Comparison of ENCODE assay signal across 8 cellular contexts in genomic region chr12:25958254-25959068, GRCh38. TPM values are rescaled to one million over a fixed set of nuclear protein-coding genes. Genes with fewer than 3 reads are reported as not detected.
DNase-seq lines count a peak whose midpoint lies in the region; ATAC-seq and TF ChIP-seq lines count a peak whose summit lies in the region.

Gene RASSF8, plus strand, starts transcription at chr12:25958682. Its CDS starts 96,662 bp downstream, at chr12:26055344.

- H3K27me3 Mint-ChIP-seq in activated CD8-positive, alpha-beta memory T cell treated with anti-CD3 and anti-CD28 coated beads, Interleukin-2, amount 10 ng/mL, durations not matched to agents 7 days and 5 days, result peaks cover 69% of the 10 kb centered on the region

- H3K36me3 Mint-ChIP-seq in activated CD8-positive, alpha-beta memory T cell treated with anti-CD3 and anti-CD28 coated beads, Interleukin-2, amount 10 ng/mL, durations not matched to agents 7 days and 5 days, result peaks cover 1% of the 10 kb centered on the region

- peak within 1 kb of the TSS; percentile 4 for H2AFZ ChIP-seq in fibroblast of lung (ENCODE audit: low read length)

- CTCF ChIA-PET in activated CD8-positive, alpha-beta memory T cell treated with anti-CD3 and anti-CD28 coated beads, Interleukin-2, amount 10 ng/mL, durations not matched to agents 7 days and 5 days (lab: Charles Lee), result no interaction called here

- H3K4me3 ChIP-seq in GM12865 (ENCODE audit: low read depth, low read length) (peak within 1 kb of the TSS; percentile 52), fibroblast of lung (replicated peaks in 1 of 4; ENCODE audit: control extremely low read depth in 1 of 4, insufficient read depth in 1 of 4, low read depth in 3 of 4, low read length in 4 of 4) (peak within 1 kb of the TSS; percentile 86 to 93 (median 89)), mucosa of stomach (ENCODE audit: low read length) (peak within 1 kb of the TSS; percentile 14), upper lobe of right lung (peak within 1 kb of the TSS; percentile 74)

- H3K79me2 ChIP-seq in fibroblast of lung (ENCODE audit: control insufficient read depth, insufficient read depth, low read length), result peaks cover 39% of the 10 kb centered on the region

- H3K4me1 ChIP-seq in fibroblast of lung (ENCODE audit: control insufficient read depth, extremely low read depth, insufficient read depth, low read length), result peaks cover 7% of the 10 kb centered on the region
- H3K4me1 ChIP-seq in mucosa of stomach (ENCODE audit: control insufficient read depth, insufficient read depth, low read length), result no peaks in the 10 kb centered on the region
- H3K4me1 ChIP-seq in upper lobe of right lung, result peaks cover 21% of the 10 kb centered on the region

- no peaks in the 10 kb centered on the region for H3K27me3 ChIP-seq in fibroblast of lung (ENCODE audit: control insufficient read depth, insufficient read depth, low read length)
- H3K27me3 ChIP-seq in mucosa of stomach (ENCODE audit: control insufficient read depth, insufficient read depth, low read length), result peaks cover 26% of the 10 kb centered on the region
- no peaks in the 10 kb centered on the region for H3K27me3 ChIP-seq in upper lobe of right lung

- peak; percentile 86 for ATAC-seq in HG02678 (IDR thresholded peaks at IDR 0.05; ENCODE audit: unreplicated experiment)
- peak; percentile 85 for ATAC-seq in activated CD8-positive, alpha-beta memory T cell treated with anti-CD3 and anti-CD28 coated beads, Interleukin-2, amount 10 ng/mL, durations not matched to agents 7 days and 5 days
- peak; percentile 94 for ATAC-seq in upper lobe of right lung

- H3K4me3 Mint-ChIP-seq in activated CD8-positive, alpha-beta memory T cell treated with anti-CD3 and anti-CD28 coated beads, Interleukin-2, amount 10 ng/mL, durations not matched to agents 7 days and 5 days, result peak within 1 kb of the TSS; percentile 70

- H3K27ac ChIP-seq in fibroblast of lung (ENCODE audit: insufficient read depth, low read length) (peak within 1 kb of the TSS; percentile 96), upper lobe of right lung (peak within 1 kb of the TSS; percentile 91)

- H3K27ac Mint-ChIP-seq in activated CD8-positive, alpha-beta memory T cell treated with anti-CD3 and anti-CD28 coated beads, Interleukin-2, amount 10 ng/mL, durations not matched to agents 7 days and 5 days, result no peak within 1 kb of the TSS

- peaks cover 12% of the 10 kb centered on the region for H3K4me1 Mint-ChIP-seq in activated CD8-positive, alpha-beta memory T cell treated with anti-CD3 and anti-CD28 coated beads, Interleukin-2, amount 10 ng/mL, durations not matched to agents 7 days and 5 days

- H3K36me3 ChIP-seq in fibroblast of lung (ENCODE audit: control insufficient read depth, insufficient read depth, low read length) (no peaks in the 10 kb centered on the region), mucosa of stomach (ENCODE audit: control insufficient read depth, insufficient read depth, low read length) (no peaks in the 10 kb centered on the region), upper lobe of right lung (no peaks in the 10 kb centered on the region)

- no peak for TF ChIP-seq CTCF in GM12865 (IDR thresholded peaks at IDR 0.05; ENCODE audit: insufficient read depth, low read depth, low read length, missing control alignments)
- no peak for TF ChIP-seq CTCF in fibroblast of lung (conservative IDR thresholded peaks at IDR 0.05 in 1 of 2, IDR thresholded peaks at IDR 0.05 in 1 of 2; ENCODE audit: low read depth in 1 of 2, low read length in 2 of 2)
- TF ChIP-seq CTCF in upper lobe of right lung (IDR thresholded peaks at IDR 0.05), result no peak

- intact Hi-C loops in upper lobe of right lung (cut with DNase I), result no loop called here

- no peaks in the 10 kb centered on the region for H4K20me1 ChIP-seq in fibroblast of lung (ENCODE audit: control insufficient read depth, extremely low read depth, insufficient read depth, low read length)

- H3K9me3 ChIP-seq in fibroblast of lung (ENCODE audit: control insufficient read depth, insufficient read depth, low read depth, low read length), result no peaks in the 10 kb centered on the region
- no peaks in the 10 kb centered on the region for H3K9me3 ChIP-seq in mucosa of stomach (ENCODE audit: control insufficient read depth, low read length)
- H3K9me3 ChIP-seq in upper lobe of right lung, result no peaks in the 10 kb centered on the region

- H3K9ac ChIP-seq in fibroblast of lung (ENCODE audit: insufficient read depth, low read length), result peak within 1 kb of the TSS; percentile 95
- H3K9ac ChIP-seq in mucosa of stomach (ENCODE audit: low read length), result peak within 1 kb of the TSS; percentile 70

- in situ Hi-C loops in ACHN (cut with HindIII; ENCODE audit: low pct_ligation_motif_present, low pct_unique_long_range_greater_than_20kb, low sequenced_read_pairs), result no loop called here

- peak within 1 kb of the TSS; percentile 90 for H3K4me2 ChIP-seq in fibroblast of lung (ENCODE audit: extremely low read depth, insufficient read depth, low read length)

- no peaks in the 10 kb centered on the region for H3K9me3 Mint-ChIP-seq in activated CD8-positive, alpha-beta memory T cell treated with anti-CD3 and anti-CD28 coated beads, Interleukin-2, amount 10 ng/mL, durations not matched to agents 7 days and 5 days (ENCODE audit: low read depth)

- DNase-seq in ACHN (peak; percentile 86), GM12865 (ENCODE audit: low read depth) (peak; percentile 54), NCI-H1105 treated with DMSO at 0.1 percent for 48 hours (lab: John Stamatoyannopoulos, UW) (peak; percentile 61), fibroblast of lung (ENCODE audit: low read depth in 2 of 2) (peak; percentile 70 to 73), upper lobe of right lung (peak; percentile 89)
- DNase-seq in activated CD8-positive, alpha-beta memory T cell treated with anti-CD3 and anti-CD28 coated beads, Interleukin-2, amount 10 ng/mL, durations not matched to agents 7 days and 5 days, result no peak

RNA-seq across cellular contexts. Expression of gene RASSF8, which starts in this region (rescaled TPM):
- 1 to 10 TPM; 1.4 to 1.5 TPM for total RNA-seq in activated CD8-positive, alpha-beta memory T cell treated with anti-CD3 and anti-CD28 coated beads, Interleukin-2, amount 10 ng/mL, durations not matched to agents 7 days and 5 days
- total RNA-seq in fibroblast of lung (50.6 and 52.8 TPM in 2 replicates), upper lobe of right lung (85.7 TPM)
- polyA plus RNA-seq in fibroblast of lung, result 22.4 and 28.8 TPM in 2 replicates
- 17.7 and 28.3 TPM in 2 replicates for polyA plus RNA-seq in fibroblast of lung (2012)
- 11.6 and 20.5 TPM in 2 replicates for polyA minus RNA-seq in fibroblast of lung (ENCODE audit: low replicate concordance)

Comparison
In these comparisons a context has a peak if more than half of its experiments do, and no peak if none do; other contexts are left out.
1. RNA of gene RASSF8 (total RNA-seq): 85.7 TPM in upper lobe of right lung (single experiment) and 50.6 to 52.8 TPM in fibroblast of lung; 1.4 to 1.5 TPM in activated CD8-positive, alpha-beta memory T cell treated with anti-CD3 and anti-CD28 coated beads, Interleukin-2, amount 10 ng/mL, durations not matched to agents 7 days and 5 days; every median in the first group is over 10 times any median in the second.
2. H3K4me3 ChIP-seq: peak in every context shown above with its lines; median percentile 89 in fibroblast of lung; 74 in upper lobe of right lung; 52 in GM12865; 14 in mucosa of stomach.
3. Peak in every context shown above with its lines, with median percentiles within 50 percentile points of each other: ATAC-seq.